8 cellular contexts compared by ENCODE assay signal in the genomic region with DNA sequence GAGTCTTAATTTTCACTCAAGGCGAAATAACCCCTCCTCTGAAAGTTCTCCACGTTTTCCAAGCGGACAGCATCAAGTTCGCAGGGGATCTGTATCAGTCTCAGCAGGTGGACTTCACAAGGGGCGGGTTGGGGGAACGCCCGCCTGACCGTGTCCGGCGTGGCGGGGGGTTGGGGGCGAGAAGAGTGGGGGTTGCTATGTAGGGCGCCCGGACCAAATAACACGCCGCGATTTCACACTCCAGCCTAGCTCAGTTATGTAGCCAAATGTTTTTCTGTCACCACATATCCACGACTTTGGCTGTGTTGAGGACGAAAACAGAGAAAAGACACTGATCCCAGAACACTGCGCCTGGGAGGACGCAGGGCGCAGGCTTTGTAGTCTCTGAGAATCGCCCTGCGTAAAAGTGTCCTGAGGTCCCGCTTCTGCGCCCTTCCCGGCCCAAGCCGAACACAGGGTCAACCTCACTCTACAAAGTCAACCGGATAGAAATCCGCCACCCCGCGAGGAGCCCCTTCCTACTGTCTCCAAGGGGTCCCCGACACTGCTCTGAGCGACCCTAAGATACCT. TPM values are rescaled to one million over a fixed set of nuclear protein-coding genes. Genes with fewer than 3 reads are reported as not detected.
DNase-seq lines count a peak whose midpoint lies in the region; ATAC-seq and TF ChIP-seq lines count a peak whose summit lies in the region.

No MANE protein-coding gene starts in this region.

- DNase-seq in left ventricle myocardium inferior (peak; percentile 15), psoas muscle (no peak), OCI-M1 (lab: John Stamatoyannopoulos, UW) (no peak), globus pallidus (ENCODE audit: low spot score) (no peak)

- 3 to 4% (median 4%) methylated on average over 34 of the region's 34 CpGs for WGBS in psoas muscle, 3 donors

- peaks cover 92% of the 10 kb centered on the region for H3K27me3 ChIP-seq in left ventricle myocardium inferior (ENCODE audit: low read depth)
- H3K27me3 ChIP-seq in psoas muscle (ENCODE audit: insufficient read depth in 3 of 3, low read length in 2 of 3): peaks cover 0 to 41% (median 9%) of the 10 kb centered on the region in 3 donors

- H3K9me3 ChIP-seq in left ventricle myocardium inferior (replicated peaks): no peaks in the 10 kb centered on the region
- H3K9me3 ChIP-seq in psoas muscle: no peaks in the 10 kb centered on the region

- intact Hi-C loops in left ventricle myocardium inferior (cut with micrococcal nuclease): no loop called here
- intact Hi-C loops in psoas muscle (cut with DNase I): no loop called here

- H3K4me3 ChIP-seq in GM12875 (ENCODE audit: low read depth, low read length) (peak overlapping the region; percentile 89), left ventricle myocardium inferior (peak overlapping the region; percentile 62), psoas muscle (peak overlapping the region; percentile 51)

- H3K4me1 ChIP-seq in left ventricle myocardium inferior: peaks cover 13% of the 10 kb centered on the region
- no peaks in the 10 kb centered on the region for H3K4me1 ChIP-seq in psoas muscle

- H3K27ac ChIP-seq in left ventricle myocardium inferior (replicated peaks): peak overlapping the region; percentile 24
- no peak overlapping the region for H3K27ac ChIP-seq in psoas muscle

- ATAC-seq in SK-N-SH treated with all-trans-retinoic acid at 6 μM for 48 hours: peak; percentile 43
- ATAC-seq in psoas muscle: no peak
- ATAC-seq in GM19463 (IDR thresholded peaks at IDR 0.05; ENCODE audit: unreplicated experiment): no peak
- ATAC-seq in GM19328 (IDR thresholded peaks at IDR 0.05; ENCODE audit: unreplicated experiment): no peak

- H3K36me3 ChIP-seq in left ventricle myocardium inferior: no peaks in the 10 kb centered on the region
- H3K36me3 ChIP-seq in psoas muscle (ENCODE audit: insufficient read depth in 1 of 2, low read depth in 1 of 2): no peaks in the 10 kb centered on the region

- no peak for TF ChIP-seq CTCF in GM12875 (IDR thresholded peaks at IDR 0.05; ENCODE audit: borderline replicate concordance, insufficient read depth, low read depth, low read length)
- TF ChIP-seq CTCF in left ventricle myocardium inferior (IDR thresholded peaks at IDR 0.05; ENCODE audit: borderline replicate concordance): no peak
- no peak for TF ChIP-seq CTCF in psoas muscle (IDR thresholded peaks at IDR 0.05)

TF ChIP-seq in SK-N-SH treated with all-trans-retinoic acid at 6 μM for 48 hours, 23 proteins besides CTCF, POLR2A, EP300 and RAD21:
- TF ChIP-seq TCF4 (CRISPR knock-in tag; IDR thresholded peaks at IDR 0.05; ENCODE audit: borderline replicate concordance): no peak
- TF ChIP-seq ZNF8 (CRISPR knock-in tag; IDR thresholded peaks at IDR 0.05): no peak
- no peak for TF ChIP-seq OSR1 (CRISPR knock-in tag; IDR thresholded peaks at IDR 0.05)
- TF ChIP-seq PPARA (CRISPR knock-in tag; IDR thresholded peaks at IDR 0.05; ENCODE audit: borderline replicate concordance): no peak
- TF ChIP-seq, protein P1, sequence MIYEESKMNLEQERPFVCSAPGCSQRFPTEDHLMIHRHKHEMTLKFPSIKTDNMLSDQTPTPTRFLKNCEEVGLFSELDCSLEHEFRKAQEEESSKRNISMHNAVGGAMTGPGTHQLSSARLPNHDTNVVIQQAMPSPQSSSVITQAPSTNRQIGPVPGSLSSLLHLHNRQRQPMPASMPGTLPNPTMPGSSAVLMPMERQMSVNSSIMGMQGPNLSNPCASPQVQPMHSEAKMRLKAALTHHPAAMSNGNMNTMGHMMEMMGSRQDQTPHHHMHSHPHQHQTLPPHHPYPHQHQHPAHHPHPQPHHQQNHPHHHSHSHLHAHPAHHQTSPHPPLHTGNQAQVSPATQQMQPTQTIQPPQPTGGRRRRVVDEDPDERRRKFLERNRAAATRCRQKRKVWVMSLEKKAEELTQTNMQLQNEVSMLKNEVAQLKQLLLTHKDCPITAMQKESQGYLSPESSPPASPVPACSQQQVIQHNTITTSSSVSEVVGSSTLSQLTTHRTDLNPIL (CRISPR knock-in tag; IDR thresholded peaks at IDR 0.05; ENCODE audit: low read depth): no peak
- TF ChIP-seq SNAI2 (CRISPR knock-in tag; IDR thresholded peaks at IDR 0.05): no peak
- no peak for TF ChIP-seq BACH2 (CRISPR knock-in tag; IDR thresholded peaks at IDR 0.05; ENCODE audit: borderline replicate concordance)
- TF ChIP-seq, protein P2, sequence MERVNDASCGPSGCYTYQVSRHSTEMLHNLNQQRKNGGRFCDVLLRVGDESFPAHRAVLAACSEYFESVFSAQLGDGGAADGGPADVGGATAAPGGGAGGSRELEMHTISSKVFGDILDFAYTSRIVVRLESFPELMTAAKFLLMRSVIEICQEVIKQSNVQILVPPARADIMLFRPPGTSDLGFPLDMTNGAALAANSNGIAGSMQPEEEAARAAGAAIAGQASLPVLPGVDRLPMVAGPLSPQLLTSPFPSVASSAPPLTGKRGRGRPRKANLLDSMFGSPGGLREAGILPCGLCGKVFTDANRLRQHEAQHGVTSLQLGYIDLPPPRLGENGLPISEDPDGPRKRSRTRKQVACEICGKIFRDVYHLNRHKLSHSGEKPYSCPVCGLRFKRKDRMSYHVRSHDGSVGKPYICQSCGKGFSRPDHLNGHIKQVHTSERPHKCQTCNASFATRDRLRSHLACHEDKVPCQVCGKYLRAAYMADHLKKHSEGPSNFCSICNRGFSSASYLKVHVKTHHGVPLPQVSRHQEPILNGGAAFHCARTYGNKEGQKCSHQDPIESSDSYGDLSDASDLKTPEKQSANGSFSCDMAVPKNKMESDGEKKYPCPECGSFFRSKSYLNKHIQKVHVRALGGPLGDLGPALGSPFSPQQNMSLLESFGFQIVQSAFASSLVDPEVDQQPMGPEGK (CRISPR knock-in tag; IDR thresholded peaks at IDR 0.05; ENCODE audit: borderline replicate concordance): no peak
- TF ChIP-seq, protein P3, sequence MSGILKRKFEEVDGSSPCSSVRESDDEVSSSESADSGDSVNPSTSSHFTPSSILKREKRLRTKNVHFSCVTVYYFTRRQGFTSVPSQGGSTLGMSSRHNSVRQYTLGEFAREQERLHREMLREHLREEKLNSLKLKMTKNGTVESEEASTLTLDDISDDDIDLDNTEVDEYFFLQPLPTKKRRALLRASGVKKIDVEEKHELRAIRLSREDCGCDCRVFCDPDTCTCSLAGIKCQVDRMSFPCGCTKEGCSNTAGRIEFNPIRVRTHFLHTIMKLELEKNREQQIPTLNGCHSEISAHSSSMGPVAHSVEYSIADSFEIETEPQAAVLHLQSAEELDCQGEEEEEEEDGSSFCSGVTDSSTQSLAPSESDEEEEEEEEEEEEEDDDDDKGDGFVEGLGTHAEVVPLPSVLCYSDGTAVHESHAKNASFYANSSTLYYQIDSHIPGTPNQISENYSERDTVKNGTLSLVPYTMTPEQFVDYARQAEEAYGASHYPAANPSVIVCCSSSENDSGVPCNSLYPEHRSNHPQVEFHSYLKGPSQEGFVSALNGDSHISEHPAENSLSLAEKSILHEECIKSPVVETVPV (CRISPR knock-in tag; IDR thresholded peaks at IDR 0.05): no peak
- no peak for TF ChIP-seq CSDC2 (CRISPR knock-in tag; IDR thresholded peaks at IDR 0.05)

RNA-seq across cellular contexts. Expression of a gene that starts 0.5 kb away (rescaled TPM):
- total RNA-seq in left ventricle myocardium inferior: 0.38 TPM
- total RNA-seq in psoas muscle: 1 to 10 TPM in 3 of 4 donors, under 1 TPM in 1; 0.76 to 1.1 (median 1.1) TPM
- polyA plus RNA-seq in psoas muscle: under 1 TPM; 0.06 to 0.21 (median 0.09) TPM
